ENCODE assay signal across 8 cellular contexts in genomic region chr9:125747765-125748510, GRCh38. TPM values are rescaled to one million over a fixed set of nuclear protein-coding genes. Genes with fewer than 3 reads are reported as not detected.
A peak's percentile ranks its signal among the peaks of the same experiment; 100 is the strongest.
DNase-seq lines count a peak whose midpoint lies in the region; ATAC-seq, FAIRE-seq and TF ChIP-seq lines count a peak whose summit lies in the region.

No MANE protein-coding gene starts in this region.

- intact Hi-C loops in left ventricle myocardium superior (cut with micrococcal nuclease) = no loop called here

- no peaks in the 10 kb centered on the region for H4K20me1 ChIP-seq in OCI-LY3 (ENCODE audit: insufficient read depth, low read length)

- TF ChIP-seq CTCF in OCI-LY3 (IDR thresholded peaks at IDR 0.05; ENCODE audit: low read depth, low read length) = no peak

- peak; percentile 62 for FAIRE-seq in GM12891 (lab: Jason Lieb, UNC)

- peak overlapping the region; percentile 80 for H2AFZ ChIP-seq in OCI-LY3 (ENCODE audit: low read depth, low read length)

- no peaks in the 10 kb centered on the region for H3K27me3 Mint-ChIP-seq in activated naive CD8-positive, alpha-beta T cell

- no peaks in the 10 kb centered on the region for H3K36me3 ChIP-seq in OCI-LY3 (replicated peaks; ENCODE audit: low read depth, low read length)

- H3K9me3 Mint-ChIP-seq in activated naive CD8-positive, alpha-beta T cell (ENCODE audit: low read depth) = no peaks in the 10 kb centered on the region

- H3K4me3 ChIP-seq in OCI-LY3 (ENCODE audit: low read length) = peak overlapping the region; percentile 81

- H3K79me2 ChIP-seq in OCI-LY3 (ENCODE audit: low read length) = no peaks in the 10 kb centered on the region

- peaks cover 20% of the 10 kb centered on the region for H3K4me1 ChIP-seq in OCI-LY3 (ENCODE audit: low read length)

- peaks cover 17% of the 10 kb centered on the region for H3K27me3 ChIP-seq in OCI-LY3 (ENCODE audit: low read depth, low read length)

- H3K27ac Mint-ChIP-seq in activated naive CD8-positive, alpha-beta T cell = peak overlapping the region; percentile 75

- H3K36me3 Mint-ChIP-seq in activated naive CD8-positive, alpha-beta T cell = peaks cover 2% of the 10 kb centered on the region

- H3K4me3 Mint-ChIP-seq in activated naive CD8-positive, alpha-beta T cell = peak overlapping the region; percentile 90

- ATAC-seq in left ventricle myocardium superior = peak; percentile 0
- no peak for ATAC-seq in HG02870 (IDR thresholded peaks at IDR 0.05; ENCODE audit: unreplicated experiment)

- peak overlapping the region; percentile 18; the same call in 1 of the 2 replicates for H3K27ac ChIP-seq in OCI-LY3 (ENCODE audit: low read length)

- H3K9ac ChIP-seq in OCI-LY3 (ENCODE audit: low read length) = peak overlapping the region; percentile 66

- TF ChIP-seq POLR2A in GM12891 (IDR thresholded peaks at IDR 0.05; ENCODE audit: low read depth, low read length) = no peak

- H3K9me3 ChIP-seq in OCI-LY3 (ENCODE audit: insufficient read depth, low read length) = no peaks in the 10 kb centered on the region

- H3K4me2 ChIP-seq in OCI-LY3 (ENCODE audit: low read length) = peak overlapping the region; percentile 86

- H3K4me1 Mint-ChIP-seq in activated naive CD8-positive, alpha-beta T cell (ENCODE audit: low read depth) = peaks cover 31% of the 10 kb centered on the region

- DNase-seq in GM12891 (ENCODE audit: insufficient read length, low spot score) (peak; percentile 26), left ventricle myocardium superior (peak; percentile 72), retina (peak; percentile 67), amniotic stem cell (lab: John Stamatoyannopoulos, UW) (no peak), NCI-H2227 (lab: John Stamatoyannopoulos, UW; ENCODE audit: unreplicated experiment) (no peak)

TF ChIP-seq in GM12891, 5 proteins besides CTCF, POLR2A, EP300 and RAD21:
- TF ChIP-seq SPI1 (IDR thresholded peaks at IDR 0.05; ENCODE audit: low read depth, low read length) = no peak
- no peak for TF ChIP-seq PAX5 (IDR thresholded peaks at IDR 0.05; ENCODE audit: insufficient read depth, low read length, severe bottlenecking)
- TF ChIP-seq POLR2AphosphoS5 (IDR thresholded peaks at IDR 0.05; ENCODE audit: low read depth, low read length) = no peak
- no peak for TF ChIP-seq POU2F2 (IDR thresholded peaks at IDR 0.05; ENCODE audit: low read depth, low read length)
- no peak for TF ChIP-seq TAF1 (IDR thresholded peaks at IDR 0.05; ENCODE audit: low read depth, low read length)

RNA-seq across cellular contexts. Expression of gene PBX3, which starts 0.8 kb away (rescaled TPM):
- 19.2 TPM for polyA plus RNA-seq in GM12891 (2012; ENCODE audit: low read depth, missing spikeins)
- total RNA-seq in left ventricle myocardium superior = 50.4 TPM

RNA-seq across cellular contexts. Expression of gene MAPKAP1, which starts 40.9 kb away (rescaled TPM):
- 65.6 TPM for polyA plus RNA-seq in GM12891 (2012; ENCODE audit: low read depth, missing spikeins)
- 146 TPM for total RNA-seq in left ventricle myocardium superior

Comparison
In these comparisons a context has a peak if more than half of its experiments do, and no peak if none do; other contexts are left out.
1. DNase-seq: peak in GM12891 (single experiment), left ventricle myocardium superior (single experiment) and retina (single experiment); none in amniotic stem cell (single experiment) and NCI-H2227 (single experiment).